Comparison of ENCODE assay signal across 1 cellular context in genomic region chr15:90044191-90044590, GRCh38.
TF ChIP-seq lines count a peak whose summit lies in the region.

No MANE protein-coding gene starts in this region.

TF ChIP-seq in H1, 55 proteins besides CTCF, POLR2A, EP300 and RAD21:
- TF ChIP-seq RNF2 (IDR thresholded peaks at IDR 0.05; ENCODE audit: borderline replicate concordance, low read depth, low read length, missing control alignments, poor library complexity, severe bottlenecking) (no peak), JUN (IDR thresholded peaks at IDR 0.05; ENCODE audit: low read depth, low read length) (no peak), CBX5 (IDR thresholded peaks at IDR 0.05; ENCODE audit: low read depth, low read length) (no peak), SP4 (IDR thresholded peaks at IDR 0.05; ENCODE audit: low read length) (no peak), KDM5A (IDR thresholded peaks at IDR 0.05; ENCODE audit: low read length) (no peak), RXRA (IDR thresholded peaks at IDR 0.05; ENCODE audit: insufficient read depth, low read depth, low read length) (no peak), GTF2F1 (IDR thresholded peaks at IDR 0.05; ENCODE audit: borderline replicate concordance, low read depth, low read length) (no peak), TAF7 (optimal IDR thresholded peaks at IDR 0.05; ENCODE audit: borderline replicate concordance, low read depth, low read length) (no peak), CTBP2 (IDR thresholded peaks at IDR 0.05; ENCODE audit: borderline replicate concordance, insufficient read depth, insufficient read length, low read length) (no peak), GABPA (IDR thresholded peaks at IDR 0.05; ENCODE audit: borderline replicate concordance, insufficient read depth, low read length) (no peak)
- TF ChIP-seq, protein P1, sequence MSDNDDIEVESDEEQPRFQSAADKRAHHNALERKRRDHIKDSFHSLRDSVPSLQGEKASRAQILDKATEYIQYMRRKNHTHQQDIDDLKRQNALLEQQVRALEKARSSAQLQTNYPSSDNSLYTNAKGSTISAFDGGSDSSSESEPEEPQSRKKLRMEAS (IDR thresholded peaks at IDR 0.05) = no peak
- TF ChIP-seq, protein P2, sequence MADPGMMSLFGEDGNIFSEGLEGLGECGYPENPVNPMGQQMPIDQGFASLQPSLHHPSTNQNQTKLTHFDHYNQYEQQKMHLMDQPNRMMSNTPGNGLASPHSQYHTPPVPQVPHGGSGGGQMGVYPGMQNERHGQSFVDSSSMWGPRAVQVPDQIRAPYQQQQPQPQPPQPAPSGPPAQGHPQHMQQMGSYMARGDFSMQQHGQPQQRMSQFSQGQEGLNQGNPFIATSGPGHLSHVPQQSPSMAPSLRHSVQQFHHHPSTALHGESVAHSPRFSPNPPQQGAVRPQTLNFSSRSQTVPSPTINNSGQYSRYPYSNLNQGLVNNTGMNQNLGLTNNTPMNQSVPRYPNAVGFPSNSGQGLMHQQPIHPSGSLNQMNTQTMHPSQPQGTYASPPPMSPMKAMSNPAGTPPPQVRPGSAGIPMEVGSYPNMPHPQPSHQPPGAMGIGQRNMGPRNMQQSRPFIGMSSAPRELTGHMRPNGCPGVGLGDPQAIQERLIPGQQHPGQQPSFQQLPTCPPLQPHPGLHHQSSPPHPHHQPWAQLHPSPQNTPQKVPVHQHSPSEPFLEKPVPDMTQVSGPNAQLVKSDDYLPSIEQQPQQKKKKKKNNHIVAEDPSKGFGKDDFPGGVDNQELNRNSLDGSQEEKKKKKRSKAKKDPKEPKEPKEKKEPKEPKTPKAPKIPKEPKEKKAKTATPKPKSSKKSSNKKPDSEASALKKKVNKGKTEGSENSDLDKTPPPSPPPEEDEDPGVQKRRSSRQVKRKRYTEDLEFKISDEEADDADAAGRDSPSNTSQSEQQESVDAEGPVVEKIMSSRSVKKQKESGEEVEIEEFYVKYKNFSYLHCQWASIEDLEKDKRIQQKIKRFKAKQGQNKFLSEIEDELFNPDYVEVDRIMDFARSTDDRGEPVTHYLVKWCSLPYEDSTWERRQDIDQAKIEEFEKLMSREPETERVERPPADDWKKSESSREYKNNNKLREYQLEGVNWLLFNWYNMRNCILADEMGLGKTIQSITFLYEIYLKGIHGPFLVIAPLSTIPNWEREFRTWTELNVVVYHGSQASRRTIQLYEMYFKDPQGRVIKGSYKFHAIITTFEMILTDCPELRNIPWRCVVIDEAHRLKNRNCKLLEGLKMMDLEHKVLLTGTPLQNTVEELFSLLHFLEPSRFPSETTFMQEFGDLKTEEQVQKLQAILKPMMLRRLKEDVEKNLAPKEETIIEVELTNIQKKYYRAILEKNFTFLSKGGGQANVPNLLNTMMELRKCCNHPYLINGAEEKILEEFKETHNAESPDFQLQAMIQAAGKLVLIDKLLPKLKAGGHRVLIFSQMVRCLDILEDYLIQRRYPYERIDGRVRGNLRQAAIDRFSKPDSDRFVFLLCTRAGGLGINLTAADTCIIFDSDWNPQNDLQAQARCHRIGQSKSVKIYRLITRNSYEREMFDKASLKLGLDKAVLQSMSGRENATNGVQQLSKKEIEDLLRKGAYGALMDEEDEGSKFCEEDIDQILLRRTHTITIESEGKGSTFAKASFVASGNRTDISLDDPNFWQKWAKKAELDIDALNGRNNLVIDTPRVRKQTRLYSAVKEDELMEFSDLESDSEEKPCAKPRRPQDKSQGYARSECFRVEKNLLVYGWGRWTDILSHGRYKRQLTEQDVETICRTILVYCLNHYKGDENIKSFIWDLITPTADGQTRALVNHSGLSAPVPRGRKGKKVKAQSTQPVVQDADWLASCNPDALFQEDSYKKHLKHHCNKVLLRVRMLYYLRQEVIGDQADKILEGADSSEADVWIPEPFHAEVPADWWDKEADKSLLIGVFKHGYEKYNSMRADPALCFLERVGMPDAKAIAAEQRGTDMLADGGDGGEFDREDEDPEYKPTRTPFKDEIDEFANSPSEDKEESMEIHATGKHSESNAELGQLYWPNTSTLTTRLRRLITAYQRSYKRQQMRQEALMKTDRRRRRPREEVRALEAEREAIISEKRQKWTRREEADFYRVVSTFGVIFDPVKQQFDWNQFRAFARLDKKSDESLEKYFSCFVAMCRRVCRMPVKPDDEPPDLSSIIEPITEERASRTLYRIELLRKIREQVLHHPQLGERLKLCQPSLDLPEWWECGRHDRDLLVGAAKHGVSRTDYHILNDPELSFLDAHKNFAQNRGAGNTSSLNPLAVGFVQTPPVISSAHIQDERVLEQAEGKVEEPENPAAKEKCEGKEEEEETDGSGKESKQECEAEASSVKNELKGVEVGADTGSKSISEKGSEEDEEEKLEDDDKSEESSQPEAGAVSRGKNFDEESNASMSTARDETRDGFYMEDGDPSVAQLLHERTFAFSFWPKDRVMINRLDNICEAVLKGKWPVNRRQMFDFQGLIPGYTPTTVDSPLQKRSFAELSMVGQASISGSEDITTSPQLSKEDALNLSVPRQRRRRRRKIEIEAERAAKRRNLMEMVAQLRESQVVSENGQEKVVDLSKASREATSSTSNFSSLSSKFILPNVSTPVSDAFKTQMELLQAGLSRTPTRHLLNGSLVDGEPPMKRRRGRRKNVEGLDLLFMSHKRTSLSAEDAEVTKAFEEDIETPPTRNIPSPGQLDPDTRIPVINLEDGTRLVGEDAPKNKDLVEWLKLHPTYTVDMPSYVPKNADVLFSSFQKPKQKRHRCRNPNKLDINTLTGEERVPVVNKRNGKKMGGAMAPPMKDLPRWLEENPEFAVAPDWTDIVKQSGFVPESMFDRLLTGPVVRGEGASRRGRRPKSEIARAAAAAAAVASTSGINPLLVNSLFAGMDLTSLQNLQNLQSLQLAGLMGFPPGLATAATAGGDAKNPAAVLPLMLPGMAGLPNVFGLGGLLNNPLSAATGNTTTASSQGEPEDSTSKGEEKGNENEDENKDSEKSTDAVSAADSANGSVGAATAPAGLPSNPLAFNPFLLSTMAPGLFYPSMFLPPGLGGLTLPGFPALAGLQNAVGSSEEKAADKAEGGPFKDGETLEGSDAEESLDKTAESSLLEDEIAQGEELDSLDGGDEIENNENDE (IDR thresholded peaks at IDR 0.05; ENCODE audit: insufficient replicate concordance, low read length) = no peak
